In genomic region chr4:88219099-88219498, GRCh38 we compare ENCODE assay signal across 8 cellular contexts.
A peak's percentile ranks its signal among the peaks of the same experiment; 100 is the strongest.
DNase-seq lines count a peak whose midpoint lies in the region; ATAC-seq and TF ChIP-seq lines count a peak whose summit lies in the region.

No MANE protein-coding gene starts in this region.

- intact Hi-C loops in Right ventricle myocardium superior (cut with DNase I): loop anchor here (2.0 to 5.0 kb wide), 2 partner anchors 158 to 296 kb away; partner anchors contain the start of gene HERC6

- peak; percentile 84 for TF ChIP-seq CTCF in VCaP (conservative IDR thresholded peaks at IDR 0.05)

- H3K27ac ChIP-seq in VCaP: peak overlapping the region; percentile 50; the same call in 1 of the 2 replicates

- DNase-seq in NCI-H2171 treated with DMSO at 0.1 percent for 48 hours (lab: John Stamatoyannopoulos, UW) (peak; percentile 9), NCI-H2171 (lab: John Stamatoyannopoulos, UW) (no peak), NCI-H2081 (lab: John Stamatoyannopoulos, UW) (peak; percentile 28 to 40), Right ventricle myocardium superior (no peak), retina (peak; percentile 36)

- ATAC-seq in HG02610 (IDR thresholded peaks at IDR 0.05; ENCODE audit: unreplicated experiment) (peak; percentile 67), Right ventricle myocardium superior (ENCODE audit: poor library complexity) (peak; percentile 87), GM21619 (IDR thresholded peaks at IDR 0.05; ENCODE audit: unreplicated experiment) (no peak)

Comparison
In these comparisons a context has a peak if more than half of its experiments do, and no peak if none do; other contexts are left out.
1. DNase-seq: peak in NCI-H2171 treated with DMSO at 0.1 percent for 48 hours (single experiment), NCI-H2081 (2 of 2) and retina (single experiment); none in NCI-H2171 (single experiment) and Right ventricle myocardium superior (single experiment).